Comparison of ENCODE assay signal across 8 cellular contexts in genomic region chr15:55742927-55743614, GRCh38. TPM values are rescaled to one million over a fixed set of nuclear protein-coding genes. Genes with fewer than 3 reads are reported as not detected.
DNase-seq lines count a peak whose midpoint lies in the region; ATAC-seq and TF ChIP-seq lines count a peak whose summit lies in the region.

PRTG (minus strand) TSS chr15:55743152; CDS start chr15:55742931, 221 bp downstream.

- DNase-seq in BE2C: peak; percentile 68
- DNase-seq in H4 (ENCODE audit: low spot score): peak; percentile 27
- DNase-seq in SK-N-SH: peak; percentile 96
- DNase-seq in epithelial cell of esophagus (ENCODE audit: low read depth): peak; percentile 6
- DNase-seq in midbrain (lab: John Stamatoyannopoulos, UW): peak; percentile 50
- peak; percentile 81 to 95 for DNase-seq in upper lobe of left lung
- DNase-seq in HT-29 (ENCODE audit: low spot score): no peak
- no peak for DNase-seq in activated CD4-positive, alpha-beta T cell treated with anti-CD3 and anti-CD28 coated beads, Interleukin-2, amount 50 U/mL, for 48 hours

- peak; percentile 92 to 98 for ATAC-seq in upper lobe of left lung (ENCODE audit: low FRiP score in 2 of 2)

- no peaks in the 10 kb centered on the region for H3F3A ChIP-seq in SK-N-SH (replicated peaks; ENCODE audit: insufficient read depth)

- peak within 1 kb of the TSS; percentile 97 for H3K4me3 ChIP-seq in BE2C (ENCODE audit: low read depth, low read length)
- H3K4me3 ChIP-seq in SK-N-SH (ENCODE audit: low read depth in 2 of 2, low read length in 1 of 2): peak within 1 kb of the TSS; percentile 86 to 91
- H3K4me3 ChIP-seq in epithelial cell of esophagus (ENCODE audit: low read length): peak within 1 kb of the TSS; percentile 30
- peak within 1 kb of the TSS; percentile 68 to 96 (median 79) for H3K4me3 ChIP-seq in upper lobe of left lung

- H3K9ac ChIP-seq in SK-N-SH: peak within 1 kb of the TSS; percentile 75

- peak within 1 kb of the TSS; percentile 89 for H3K4me2 ChIP-seq in SK-N-SH

- 0% methylated on average over 31 of the region's 71 CpGs for WGBS in SK-N-SH (ENCODE audit: low lambda C conversion rate)
- 1 to 3% methylated on average over 13 to 34 of the region's 71 CpGs for whole genome bisulfite sequencing in upper lobe of left lung, 2 donors

- peak within 1 kb of the TSS; percentile 95 for H2AFZ ChIP-seq in SK-N-SH (ENCODE audit: low read depth)

- no peaks in the 10 kb centered on the region for H4K20me1 ChIP-seq in SK-N-SH (ENCODE audit: insufficient read depth)

- no peak for TF ChIP-seq CTCF in BE2C (IDR thresholded peaks at IDR 0.05; ENCODE audit: low read depth, low read length)
- no peak for TF ChIP-seq CTCF in SK-N-SH (IDR thresholded peaks at IDR 0.05)
- TF ChIP-seq CTCF in epithelial cell of esophagus (IDR thresholded peaks at IDR 0.05; ENCODE audit: insufficient read depth, low read depth, low read length, missing control alignments): no peak
- no peak for TF ChIP-seq CTCF in upper lobe of left lung (IDR thresholded peaks at IDR 0.05)

- peaks cover 4% of the 10 kb centered on the region for H3K4me1 ChIP-seq in BE2C
- H3K4me1 ChIP-seq in SK-N-SH (ENCODE audit: control insufficient read depth in 1 of 2, insufficient read depth in 2 of 2, low read depth in 1 of 2, low read length in 1 of 2): peaks cover 4 to 19% of the 10 kb centered on the region in 2 experiments; a peak in 2 of 4 replicates
- H3K4me1 ChIP-seq in upper lobe of left lung: peaks cover 3 to 24% (median 15%) of the 10 kb centered on the region in 4 donors

- H3K27me3 ChIP-seq in BE2C (no peaks in the 10 kb centered on the region), SK-N-SH (ENCODE audit: insufficient read depth) (no peaks in the 10 kb centered on the region), upper lobe of left lung (peaks cover 0 to 14% (median 2%) of the 10 kb centered on the region in 4 donors)

- H3K9me2 ChIP-seq in SK-N-SH: no peaks in the 10 kb centered on the region

- peak in 1 of 4 donors; percentile 73 for TF ChIP-seq POLR2A in upper lobe of left lung (IDR thresholded peaks at IDR 0.05)

- H3K79me2 ChIP-seq in SK-N-SH (ENCODE audit: insufficient read depth): peaks cover 32% of the 10 kb centered on the region

- TF ChIP-seq RAD21 in SK-N-SH (IDR thresholded peaks at IDR 0.05; ENCODE audit: low read length): 0 out of 2 replicates have a peak, but pooled peaks have one; percentile 5

- H3K9me3 ChIP-seq in BE2C (no peaks in the 10 kb centered on the region), SK-N-SH (no peaks in the 10 kb centered on the region), upper lobe of left lung (no peaks in the 10 kb centered on the region)

- H3K27ac ChIP-seq in SK-N-SH (ENCODE audit: low read depth in 2 of 2, low read length in 1 of 2): peak within 1 kb of the TSS; percentile 48 to 94
- peak within 1 kb of the TSS; percentile 71 to 88 (median 82) for H3K27ac ChIP-seq in upper lobe of left lung

- CTCF ChIA-PET in SK-N-SH (lab: Yijun Ruan, JAX): interaction anchor here (0.7 to 3.0 kb wide), 9 partner anchors 31 to 987 kb away, joined by 3 to 12 read pairs (median 4); no protein-coding TSS in a partner anchor

- peak; percentile 11 to 36; a peak in 2 of 4 replicates for TF ChIP-seq EP300 in SK-N-SH (IDR thresholded peaks at IDR 0.05; ENCODE audit: borderline replicate concordance in 1 of 2, low read depth in 1 of 2, low read length in 1 of 2)
- TF ChIP-seq EP300 in upper lobe of left lung (IDR thresholded peaks at IDR 0.05): no peak

- POLR2A ChIA-PET in SK-N-SH (lab: Yijun Ruan, JAX): interaction anchor here (1.3 to 1.4 kb wide), 3 partner anchors 27 to 40 kb away, joined by 5 to 7 read pairs (median 6); no protein-coding TSS in a partner anchor

- H3K36me3 ChIP-seq in BE2C (no peaks in the 10 kb centered on the region), SK-N-SH (replicated peaks in 1 of 2; ENCODE audit: control insufficient read depth in 1 of 2, insufficient read depth in 2 of 2, low read length in 1 of 2) (peaks cover 0 to 5% of the 10 kb centered on the region in 2 experiments), upper lobe of left lung (no peaks in the 10 kb centered on the region)

TF ChIP-seq in SK-N-SH, 30 proteins besides CTCF, POLR2A, EP300 and RAD21 (continues in another document):
- TF ChIP-seq TAF1 (IDR thresholded peaks at IDR 0.05; ENCODE audit: borderline replicate concordance, low read depth, low read length) (peak; percentile 86), FOXJ3 (CRISPR knock-in tag; IDR thresholded peaks at IDR 0.05) (no peak), MXI1 (IDR thresholded peaks at IDR 0.05; ENCODE audit: low read depth, low read length) (peak; percentile 43; the same call in 1 of the 2 replicates), RXRA (IDR thresholded peaks at IDR 0.05; ENCODE audit: borderline replicate concordance, low read depth) (peak; percentile 48; the same call in 1 of the 2 replicates), SMC3 (IDR thresholded peaks at IDR 0.05; ENCODE audit: low read depth, low read length) (no peak; the same call in 1 of the 2 replicates), GABPA (IDR thresholded peaks at IDR 0.05; ENCODE audit: low read depth) (0 out of 2 replicates have a peak, but pooled peaks have one; percentile 7), POLR2AphosphoS5 (IDR thresholded peaks at IDR 0.05; ENCODE audit: low read depth, low read length) (peak; percentile 64; the same call in 1 of the 2 replicates), SIN3A (IDR thresholded peaks at IDR 0.05; ENCODE audit: borderline replicate concordance, low read depth, low read length) (peak; percentile 78; the same call in 1 of the 2 replicates), PBX3 (IDR thresholded peaks at IDR 0.05) (peak; percentile 82), FOXM1 (IDR thresholded peaks at IDR 0.05; ENCODE audit: low read depth) (0 out of 2 replicates have a peak, but pooled peaks have one; percentile 18), CHD2 (IDR thresholded peaks at IDR 0.05; ENCODE audit: low read length, partially characterized antibody) (peak; percentile 98), TCF12 (IDR thresholded peaks at IDR 0.05) (peak; percentile 59), REST (IDR thresholded peaks at IDR 0.05; ENCODE audit: low read depth, low read length) (peak; percentile 68), MEF2A (IDR thresholded peaks at IDR 0.05; ENCODE audit: borderline replicate concordance, low read depth) (peak; percentile 41; the same call in 1 of the 2 replicates), USF2 (IDR thresholded peaks at IDR 0.05; ENCODE audit: borderline replicate concordance, low read depth, low read length) (no peak)

RNA-seq across cellular contexts. Expression of gene PRTG, which starts in this region (rescaled TPM):
- 4.6 TPM for polyA plus RNA-seq in BE2C (2012; ENCODE audit: insufficient read depth, insufficient read length, low read depth)
- 1.3 and 2.1 TPM in 2 replicates for total RNA-seq in H4 (2014; rRNA removed; shearing (Covaris generic))
- polyA plus RNA-seq in SK-N-SH (2012; rRNA removed): 3.0 and 3.6 TPM in 2 replicates
- 4.3 TPM in 2 replicates for polyA plus RNA-seq in SK-N-SH (2012; cell fraction: cytosol; rRNA removed)
- polyA plus RNA-seq in SK-N-SH (2012; cell fraction: nucleus; rRNA removed): 5.7 and 6.0 TPM in 2 replicates
- 10 to 100 TPM in 4 of 6 donors, 1 to 10 TPM in 2; 5.9 to 50.6 (median 17.6) TPM for total RNA-seq in upper lobe of left lung
- total RNA-seq in HT-29 (2014; rRNA removed; shearing (Covaris generic)): not detected in 2 replicates

Comparison
In these comparisons a context has a peak if more than half of its experiments do, and no peak if none do; other contexts are left out.
1. DNase-seq: peak in BE2C (single experiment), H4 (single experiment), SK-N-SH (single experiment), epithelial cell of esophagus (single experiment), midbrain (single experiment) and upper lobe of left lung (2 of 2); none in HT-29 (single experiment) and activated CD4-positive, alpha-beta T cell treated with anti-CD3 and anti-CD28 coated beads, Interleukin-2, amount 50 U/mL, for 48 hours (0 of 2).
2. H3K4me3 ChIP-seq: peak in every context shown above with its lines; median percentile 97 in BE2C; 88 in SK-N-SH; 79 in upper lobe of left lung; 30 in epithelial cell of esophagus.